Comparison of ENCODE assay signal across 13 cellular contexts in genomic region chr15:67115567-67115966, GRCh38. TPM values are rescaled to one million over a fixed set of nuclear protein-coding genes. Genes with fewer than 3 reads are reported as not detected.
A peak's percentile ranks its signal among the peaks of the same experiment; 100 is the strongest.
DNase-seq lines count a peak whose midpoint lies in the region; ATAC-seq, FAIRE-seq and TF ChIP-seq lines count a peak whose summit lies in the region.
"Had no signal": no experiment of that assay in that cellular context is flagged by ENCODE, and none has a peak within 500 bp of the region (broad histone marks: within the 10 kb centered on the region; RNA-seq: fewer than 3 reads in every experiment).

No MANE protein-coding gene starts in this region.

- H3K4me2 ChIP-seq in PC-9, result peak overlapping the region; percentile 54

- TF ChIP-seq CTCF in PC-9 (conservative IDR thresholded peaks at IDR 0.05), result no peak
- no peak for TF ChIP-seq CTCF in coronary artery (IDR thresholded peaks at IDR 0.05)

- H3K4me1 ChIP-seq in PC-9 (replicated peaks; ENCODE audit: insufficient read depth) (peaks cover 69% of the 10 kb centered on the region), small intestine (ENCODE audit: control insufficient read depth in 2 of 2, insufficient read depth in 1 of 2, low read depth in 1 of 2, low read length in 1 of 2) (peaks cover 34 to 49% of the 10 kb centered on the region in 2 donors)

- no peak overlapping the region for H2AFZ ChIP-seq in PC-9

- no peak for FAIRE-seq in small intestine (lab: Jason Lieb, UNC)

- peaks cover 90% of the 10 kb centered on the region for H3K79me2 ChIP-seq in PC-9 (ENCODE audit: low read depth)

- peaks cover 69% of the 10 kb centered on the region for H3F3A ChIP-seq in PC-9 (ENCODE audit: insufficient read depth, low read depth)

- CTCF ChIA-PET in PC-9 (lab: Charles Lee), result no interaction called here

- BruUV-seq in PC-9 (replicated peaks; lab: Mats Ljungman, UMichigan), result no TSS peak

- H3K9me3 ChIP-seq in PC-9 (ENCODE audit: insufficient read depth, low read depth), result peaks cover 7% of the 10 kb centered on the region; the same call in 1 of the 2 replicates
- H3K9me3 ChIP-seq in small intestine (ENCODE audit: control insufficient read depth, low read depth), result no peaks in the 10 kb centered on the region

- POLR2A ChIA-PET in PC-9 (lab: Charles Lee; ENCODE audit: unreplicated experiment), result no interaction called here

- 83 to 91% (median 86%) methylated on average over 2 of the region's 2 CpGs for WGBS in small intestine, 3 donors

- intact Hi-C loops in PC-9 (cut with micrococcal nuclease; ENCODE audit: unreplicated experiment), result no loop called here

- no peak for ATAC-seq in GM19324 (IDR thresholded peaks at IDR 0.05; ENCODE audit: low FRiP score, unreplicated experiment)
- ATAC-seq in HG02759 (IDR thresholded peaks at IDR 0.05; ENCODE audit: unreplicated experiment), result no peak

- H3K27ac ChIP-seq in PC-9 (peak overlapping the region; percentile 60), coronary artery (peak overlapping the region; percentile 40 to 44), small intestine (ENCODE audit: low read depth in 1 of 2, low read length in 1 of 2) (peak overlapping the region; percentile 56 to 81)
- H3K27ac ChIP-seq: HL-60, SJSA1 had no signal

- H3K27me3 ChIP-seq in PC-9 (ENCODE audit: insufficient read depth, low read depth), result no peaks in the 10 kb centered on the region
- H3K27me3 ChIP-seq in small intestine (ENCODE audit: control insufficient read depth in 2 of 2, insufficient read depth in 2 of 2, low read length in 2 of 2), result no peaks in the 10 kb centered on the region
- H3K27me3 ChIP-seq: SJSA1 had no signal

- H3K4me3 ChIP-seq in PC-9, result no peak overlapping the region
- H3K4me3 ChIP-seq in coronary artery, result no peak overlapping the region
- no peak overlapping the region for H3K4me3 ChIP-seq in small intestine (ENCODE audit: low read depth in 1 of 2, low read length in 2 of 2)
- H3K4me3 ChIP-seq: SJSA1 had no signal

- H3K9me2 ChIP-seq in PC-9 (ENCODE audit: insufficient read depth), result no peaks in the 10 kb centered on the region

- H4K20me1 ChIP-seq in PC-9 (ENCODE audit: insufficient read depth), result no peaks in the 10 kb centered on the region

- peak; percentile 67 to 68 for DNase-seq in NCI-H526 (lab: John Stamatoyannopoulos, UW)
- DNase-seq in NCI-H526 treated with DMSO at 0.1 percent for 48 hours (lab: John Stamatoyannopoulos, UW), result no peak
- DNase-seq in PC-9, result no peak
- DNase-seq in coronary artery (ENCODE audit: low spot score), result no peak
- DNase-seq in small intestine, result no peak
- no peak for DNase-seq in NAMALWA (ENCODE audit: low spot score)
- DNase-seq: anterior cingulate cortex; GF-D8; stimulated activated CD8-positive, alpha-beta memory T cell treated with anti-CD3 and anti-CD28 coated beads, Interleukin-4, amount 100 ng/mL, for 48 hours had no signal

- H3K36me3 ChIP-seq in PC-9 (ENCODE audit: low read depth), result peaks cover 26% of the 10 kb centered on the region
- no peaks in the 10 kb centered on the region for H3K36me3 ChIP-seq in small intestine (ENCODE audit: control insufficient read depth in 2 of 2, insufficient read depth in 2 of 2, low read length in 2 of 2)

RNA-seq across cellular contexts. Expression of gene SMAD3, which starts 50.2 kb away (rescaled TPM):
- total RNA-seq in PC-9 (2021), result 99.5 and 109 TPM in 2 replicates
- 10 to 100 TPM; 11.6 to 17.0 (median 12.1) TPM for polyA plus RNA-seq in small intestine

Comparison
In these comparisons a context has a peak if more than half of its experiments do, and no peak if none do; other contexts are left out.
1. DNase-seq: peak in NCI-H526 (2 of 2); none in NCI-H526 treated with DMSO at 0.1 percent for 48 hours (single experiment), PC-9 (0 of 2), coronary artery (single experiment), small intestine (single experiment) and NAMALWA (single experiment).
2. Peak in every context shown above with its lines, with median percentiles within 50 percentile points of each other: H3K27ac ChIP-seq.